8 cellular contexts compared by ENCODE assay signal in the genomic region with DNA sequence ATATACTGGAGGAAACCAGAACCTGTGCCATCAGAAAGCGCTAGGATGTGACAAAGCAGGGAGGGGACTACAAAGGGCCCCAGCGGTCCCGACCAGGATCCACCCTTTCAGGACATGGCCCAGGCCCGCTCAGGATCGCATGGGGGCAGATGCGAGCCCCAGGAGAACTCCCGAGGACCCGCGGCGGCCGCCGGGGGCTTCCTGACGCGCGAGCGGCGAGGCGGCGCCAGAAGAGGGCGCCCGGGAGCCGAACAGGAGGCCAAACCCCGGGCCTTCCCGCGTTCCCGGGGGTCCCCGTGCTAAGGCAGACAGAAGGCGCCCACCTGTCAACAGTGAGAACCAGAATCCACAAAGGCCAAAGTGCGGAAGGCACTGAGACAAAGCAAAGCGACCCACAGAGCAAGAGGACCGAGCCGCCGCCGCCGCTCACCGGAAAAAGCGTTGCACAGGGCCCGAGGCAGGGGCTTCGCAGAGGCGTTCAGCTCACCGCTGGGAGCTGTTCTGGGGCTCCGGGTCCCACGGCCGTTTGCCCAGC. TPM values are rescaled to one million over a fixed set of nuclear protein-coding genes. Genes with fewer than 3 reads are reported as not detected.
A peak's percentile ranks its signal among the peaks of the same experiment; 100 is the strongest.
DNase-seq lines count a peak whose midpoint lies in the region; ATAC-seq and TF ChIP-seq lines count a peak whose summit lies in the region.

No MANE protein-coding gene starts in this region.

- H3K9me2 ChIP-seq in DOHH2 (replicated peaks; ENCODE audit: control insufficient read depth, low read length): no peaks in the 10 kb centered on the region

- H4K20me1 ChIP-seq in DOHH2 (ENCODE audit: control insufficient read depth, insufficient read depth, low read depth, low read length) (no peaks in the 10 kb centered on the region), smooth muscle cell (ENCODE audit: low read depth) (no peaks in the 10 kb centered on the region)

- 32% methylated on average over 43 of the region's 44 CpGs for WGBS in smooth muscle cell (ENCODE audit: low lambda C conversion rate)

- H3K9ac ChIP-seq in smooth muscle cell (ENCODE audit: low read depth): no peak overlapping the region

- peak overlapping the region; percentile 64 for H3K4me2 ChIP-seq in DOHH2 (ENCODE audit: low read length)
- H3K4me2 ChIP-seq in smooth muscle cell: peak overlapping the region; percentile 83

- H3K9me3 ChIP-seq in DOHH2 (ENCODE audit: control insufficient read depth, insufficient read depth, low read length) (no peaks in the 10 kb centered on the region), KOPT-K1 (ENCODE audit: insufficient read depth, low read length, poor library complexity, severe bottlenecking) (no peaks in the 10 kb centered on the region), ascending aorta (no peaks in the 10 kb centered on the region), iPS-18c (ENCODE audit: control insufficient read depth, insufficient read depth, low read length) (peaks cover 13% of the 10 kb centered on the region), smooth muscle cell (replicated peaks; ENCODE audit: low read depth) (no peaks in the 10 kb centered on the region)

- no peaks in the 10 kb centered on the region for H3K27me3 ChIP-seq in DOHH2 (ENCODE audit: control insufficient read depth, low read length)
- H3K27me3 ChIP-seq in ascending aorta: no peaks in the 10 kb centered on the region
- no peaks in the 10 kb centered on the region for H3K27me3 ChIP-seq in smooth muscle cell (ENCODE audit: low read depth)

- intact Hi-C loops in ascending aorta (cut with DNase I): no loop called here

- H3F3A ChIP-seq in DOHH2 (ENCODE audit: control insufficient read depth, insufficient read depth) (0 out of 2 replicates have a peak, but pooled peaks cover 3% of the 10 kb centered on the region), smooth muscle cell (ENCODE audit: low read depth) (no peaks in the 10 kb centered on the region)

- H3K4me1 ChIP-seq in DOHH2 (ENCODE audit: control insufficient read depth, low read length) (peaks cover 13% of the 10 kb centered on the region), ascending aorta (no peaks in the 10 kb centered on the region), smooth muscle cell (ENCODE audit: low read depth) (no peaks in the 10 kb centered on the region)

- H3K4me3 ChIP-seq in DOHH2 (ENCODE audit: low read length) (peak overlapping the region; percentile 48), ascending aorta (peak overlapping the region; percentile 40 to 60), iPS-18c (ENCODE audit: insufficient read depth, low read depth, low read length) (peak overlapping the region; percentile 20; the same call in 1 of the 2 replicates), smooth muscle cell (peak overlapping the region; percentile 48)

- H3K79me2 ChIP-seq in DOHH2 (ENCODE audit: control insufficient read depth, low read length) (no peaks in the 10 kb centered on the region), smooth muscle cell (ENCODE audit: low read depth) (no peaks in the 10 kb centered on the region)

- no peaks in the 10 kb centered on the region for H3K36me3 ChIP-seq in DOHH2 (ENCODE audit: control insufficient read depth, low read length)
- no peaks in the 10 kb centered on the region for H3K36me3 ChIP-seq in KOPT-K1 (ENCODE audit: insufficient read depth, low read length)
- no peaks in the 10 kb centered on the region for H3K36me3 ChIP-seq in ascending aorta
- H3K36me3 ChIP-seq in smooth muscle cell (ENCODE audit: low read depth): no peaks in the 10 kb centered on the region

- DNase-seq in T-helper 2 cell (peak; percentile 42 to 68 (median 61)), ascending aorta (ENCODE audit: low spot score in 2 of 2) (peak; percentile 22 to 82), smooth muscle cell (lab: John Stamatoyannopoulos, UW; ENCODE audit: unreplicated experiment) (peak; percentile 33), foreskin melanocyte (no peak)

- H2AFZ ChIP-seq in smooth muscle cell (ENCODE audit: low read depth): peak overlapping the region; percentile 63

- H3K27ac ChIP-seq in DOHH2 (ENCODE audit: low read depth, low read length) (no peak overlapping the region), KOPT-K1 (ENCODE audit: low read depth, low read length, poor library complexity, severe bottlenecking) (peak overlapping the region; percentile 68), ascending aorta (no peak overlapping the region), smooth muscle cell (ENCODE audit: low read depth) (no peak overlapping the region)

- TF ChIP-seq CTCF in DOHH2 (IDR thresholded peaks at IDR 0.05; ENCODE audit: low read depth, low read length, poor library complexity, severe bottlenecking) (peak; percentile 64), ascending aorta (IDR thresholded peaks at IDR 0.05) (peak; percentile 55 to 82 (median 71)), smooth muscle cell (IDR thresholded peaks at IDR 0.05; ENCODE audit: borderline replicate concordance, insufficient read depth, poor library complexity, severe bottlenecking) (peak; percentile 69)

- no peak for ATAC-seq in GM21526 (IDR thresholded peaks at IDR 0.05; ENCODE audit: low FRiP score, unreplicated experiment)

RNA-seq across cellular contexts. Expression of gene OPN1LW, which starts 7.3 kb away (rescaled TPM):
- total RNA-seq in ascending aorta: not detected
- total RNA-seq in smooth muscle cell: not detected in 2 replicates
- polyA plus RNA-seq in smooth muscle cell: not detected in 2 replicates

RNA-seq across cellular contexts. Expression of gene MECP2, which starts 39.2 kb away (rescaled TPM):
- total RNA-seq in ascending aorta: 65.7 TPM
- total RNA-seq in smooth muscle cell: 13.1 and 17.9 TPM in 2 replicates
- polyA plus RNA-seq in smooth muscle cell: 11.9 and 15.0 TPM in 2 replicates

RNA-seq across cellular contexts. Expression of gene OPN1MW, which starts 45.7 kb away (rescaled TPM):
- total RNA-seq in ascending aorta (not detected), smooth muscle cell (not detected in 2 replicates)
- polyA plus RNA-seq in smooth muscle cell: not detected in 2 replicates
